ENCODE assay signal across 8 cellular contexts in genomic region chr15:49169880-49170597, GRCh38. TPM values are rescaled to one million over a fixed set of nuclear protein-coding genes. Genes with fewer than 3 reads are reported as not detected.
DNase-seq lines count a peak whose midpoint lies in the region; ATAC-seq, FAIRE-seq and TF ChIP-seq lines count a peak whose summit lies in the region.

GALK2 (plus strand) TSS chr15:49170247; CDS start chr15:49170323, 76 bp downstream.

- FAIRE-seq in kidney (lab: Jason Lieb, UNC): no peak

- intact Hi-C loops in kidney (cut with DNase I): no loop called here

- no peaks in the 10 kb centered on the region for H3K9me3 ChIP-seq in kidney (ENCODE audit: control insufficient read depth in 1 of 2, low read length in 2 of 2)

- peak within 1 kb of the TSS; percentile 87 to 98 for H3K9ac ChIP-seq in kidney (ENCODE audit: low read length in 2 of 2)

- peak within 1 kb of the TSS; percentile 83 to 95 for H3K4me3 ChIP-seq in kidney (ENCODE audit: low read length in 2 of 2)

- H3K4me1 ChIP-seq in kidney (ENCODE audit: control insufficient read depth in 1 of 2, insufficient read depth in 1 of 2, low read depth in 1 of 2, low read length in 2 of 2): peaks cover 5% of the 10 kb centered on the region in 2 donors

- H3K36me3 ChIP-seq in kidney (ENCODE audit: control insufficient read depth in 1 of 2, insufficient read depth in 2 of 2, low read length in 2 of 2): no peaks in the 10 kb centered on the region

- TF ChIP-seq CTCF in kidney (IDR thresholded peaks at IDR 0.05; ENCODE audit: borderline replicate concordance, extremely low read depth, insufficient read depth): no peak

- DNase-seq in AG08396 (ENCODE audit: low spot score) (peak; percentile 79), NCI-H345 treated with DMSO at 0.1 percent for 48 hours (lab: John Stamatoyannopoulos, UW; ENCODE audit: unreplicated experiment) (peak; percentile 45), cerebellar nuclear complex (lab: John Stamatoyannopoulos, UW) (peak; percentile 51 to 85), kidney (peak; percentile 94)
- peak; percentile 71 for DNase-seq in activated CD4-positive, CD25-positive, alpha-beta regulatory T cell treated with anti-CD3 and anti-CD28 coated beads, Interleukin-2, amount 50 U/mL, for 72 hours
- DNase-seq in stimulated activated CD4-positive, alpha-beta T cell treated with anti-CD3 and anti-CD28 coated beads, Interleukin-15, amount 100 ng/mL, for 24 hours: peak; percentile 90

- in situ Hi-C loops in GM18951 (cut with MboI; ENCODE audit: low sequenced_read_pairs, unreplicated experiment): no loop called here

- peak within 1 kb of the TSS; percentile 88 to 89 for H3K27ac ChIP-seq in kidney (ENCODE audit: low read depth in 2 of 2, low read length in 2 of 2)

- ATAC-seq in HG03196 (IDR thresholded peaks at IDR 0.05; ENCODE audit: unreplicated experiment): peak; percentile 95

- TF ChIP-seq POLR2A in GM18951 (IDR thresholded peaks at IDR 0.05; ENCODE audit: extremely low read depth, insufficient read depth, insufficient read length): peak; percentile 67

RNA-seq across cellular contexts. Expression of gene GALK2, which starts in this region (rescaled TPM):
- total RNA-seq in kidney: 40.6 TPM
- polyA plus RNA-seq in kidney (ENCODE audit: insufficient read depth, low read depth, low replicate concordance): 36.4 TPM

Comparison
In these comparisons a context has a peak if more than half of its experiments do, and no peak if none do; other contexts are left out.
1. Peak in every context shown above with its lines: DNase-seq, ATAC-seq, H3K4me3 ChIP-seq and H3K27ac ChIP-seq.